Comparison of ENCODE assay signal across 8 cellular contexts in genomic region chr17:81484195-81484979, GRCh38. TPM values are rescaled to one million over a fixed set of nuclear protein-coding genes. Genes with fewer than 3 reads are reported as not detected.
DNase-seq lines count a peak whose midpoint lies in the region; ATAC-seq and TF ChIP-seq lines count a peak whose summit lies in the region.

No MANE protein-coding gene starts in this region.

- CTCF ChIA-PET in BJ (lab: Yijun Ruan, JAX) = interaction anchor here (0.6 to 2.1 kb wide), 42 partner anchors 10 to 495 kb away, joined by 3 to 47 read pairs (median 4); partner anchors contain the start of genes BAHCC1, NDUFAF8, SLC38A10 and TEPSIN

- ATAC-seq in GM19351 (IDR thresholded peaks at IDR 0.05; ENCODE audit: unreplicated experiment) = peak; percentile 69
- ATAC-seq in esophagus mucosa = peak; percentile 84

- H4K20me1 ChIP-seq in OCI-LY3 (ENCODE audit: insufficient read depth, low read length) = no peaks in the 10 kb centered on the region

- H3K36me3 ChIP-seq in BJ (ENCODE audit: control insufficient read depth, insufficient read depth, low read length) (no peaks in the 10 kb centered on the region), HUES6 (ENCODE audit: control insufficient read depth, insufficient read depth, low read length) (no peaks in the 10 kb centered on the region), OCI-LY3 (replicated peaks; ENCODE audit: low read depth, low read length) (no peaks in the 10 kb centered on the region), muscle layer of colon (ENCODE audit: insufficient read depth, low read length) (no peaks in the 10 kb centered on the region)

- peak overlapping the region; percentile 46 for H3K9ac ChIP-seq in HUES6 (ENCODE audit: low read length)
- peak overlapping the region; percentile 77 for H3K9ac ChIP-seq in OCI-LY3 (ENCODE audit: low read length)
- no peak overlapping the region for H3K9ac ChIP-seq in muscle layer of colon (ENCODE audit: low read length)

- peak overlapping the region; percentile 100 for H3K4me2 ChIP-seq in OCI-LY3 (ENCODE audit: low read length)

- H3K9me3 ChIP-seq in HUES6 (ENCODE audit: control insufficient read depth, insufficient read depth, low read depth, low read length) = no peaks in the 10 kb centered on the region
- H3K9me3 ChIP-seq in OCI-LY3 (ENCODE audit: insufficient read depth, low read length) = no peaks in the 10 kb centered on the region
- H3K9me3 ChIP-seq in muscle layer of colon (ENCODE audit: low read length) = no peaks in the 10 kb centered on the region

- H2AFZ ChIP-seq in OCI-LY3 (ENCODE audit: low read depth, low read length) = peak overlapping the region; percentile 99

- TF ChIP-seq CTCF in BJ (IDR thresholded peaks at IDR 0.05; ENCODE audit: insufficient read depth, low read depth, low read length) (peak; percentile 36; the same call in 1 of the 2 replicates), OCI-LY3 (IDR thresholded peaks at IDR 0.05; ENCODE audit: low read depth, low read length) (peak; percentile 84)

- peak overlapping the region; percentile 40 for H3K4me3 ChIP-seq in BJ (ENCODE audit: low read depth, low read length)
- H3K4me3 ChIP-seq in HUES6 (ENCODE audit: low read depth, low read length) = peak overlapping the region; percentile 78
- peak overlapping the region; percentile 78 for H3K4me3 ChIP-seq in OCI-LY3 (ENCODE audit: low read length)
- peak overlapping the region; percentile 43 to 52 for H3K4me3 ChIP-seq in muscle layer of colon (ENCODE audit: low read depth in 1 of 2, low read length in 2 of 2)

- peaks cover 26% of the 10 kb centered on the region for H3K4me1 ChIP-seq in HUES6 (ENCODE audit: control insufficient read depth, insufficient read depth, low read length)
- H3K4me1 ChIP-seq in OCI-LY3 (ENCODE audit: low read length) = peaks cover 20% of the 10 kb centered on the region
- H3K4me1 ChIP-seq in muscle layer of colon (ENCODE audit: insufficient read depth, low read length) = peaks cover 31% of the 10 kb centered on the region

- H3K79me2 ChIP-seq in OCI-LY3 (ENCODE audit: low read length) = no peaks in the 10 kb centered on the region

- DNase-seq in BJ (ENCODE audit: low read depth) (no peak), activated T-cell treated with anti-CD3 and anti-CD28 coated beads for 4 hours (peak; percentile 80)
- DNase-seq in stimulated activated CD8-positive, alpha-beta memory T cell treated with anti-CD3 and anti-CD28 coated beads, Interleukin-4, amount 100 ng/mL, for 4 hours (ENCODE audit: low read depth in 2 of 2, low spot score in 1 of 2) = peak; percentile 68 to 80

- H3K27ac ChIP-seq in HUES6 (ENCODE audit: low read depth, low read length) = peak overlapping the region; percentile 4; the same call in 1 of the 2 replicates
- H3K27ac ChIP-seq in OCI-LY3 (ENCODE audit: low read length) = no peak overlapping the region
- H3K27ac ChIP-seq in muscle layer of colon (ENCODE audit: low read depth, low read length) = no peak overlapping the region

- POLR2A ChIA-PET in BJ (lab: Charles Lee) = interaction anchor here (0.6 kb wide), 1 partner anchor 10 kb away, joined by 4 read pairs; no protein-coding TSS in a partner anchor

- no peaks in the 10 kb centered on the region; the same call in 1 of the 2 replicates for H3K27me3 ChIP-seq in BJ (ENCODE audit: control insufficient read depth, insufficient read depth, low read length)
- peaks cover 55% of the 10 kb centered on the region for H3K27me3 ChIP-seq in HUES6 (ENCODE audit: control insufficient read depth, insufficient read depth, low read length)
- H3K27me3 ChIP-seq in OCI-LY3 (ENCODE audit: low read depth, low read length) = no peaks in the 10 kb centered on the region
- peaks cover 0 to 21% of the 10 kb centered on the region in 2 donors for H3K27me3 ChIP-seq in muscle layer of colon (ENCODE audit: control insufficient read depth in 1 of 2, insufficient read depth in 2 of 2, low read length in 2 of 2)

RNA-seq across cellular contexts. Expression of gene ACTG1, which starts 28.2 kb away (rescaled TPM):
- polyA plus RNA-seq in BJ (2011; rRNA removed) = 2,988 and 3,774 TPM in 2 replicates
- 4,016 and 6,647 TPM in 2 replicates for polyA minus RNA-seq in BJ (2011; rRNA and poly(A)+ RNA removed)
- 4,027 TPM for total RNA-seq in esophagus mucosa

RNA-seq across cellular contexts. Expression of gene FSCN2, which starts 43.8 kb away (rescaled TPM):
- 1.1 and 1.3 TPM in 2 replicates for polyA plus RNA-seq in BJ (2011; rRNA removed)
- polyA minus RNA-seq in BJ (2011; rRNA and poly(A)+ RNA removed) = 1.3 and 1.9 TPM in 2 replicates
- total RNA-seq in esophagus mucosa = 0.76 TPM
